1 cellular context compared by ENCODE assay signal in the genomic region with DNA sequence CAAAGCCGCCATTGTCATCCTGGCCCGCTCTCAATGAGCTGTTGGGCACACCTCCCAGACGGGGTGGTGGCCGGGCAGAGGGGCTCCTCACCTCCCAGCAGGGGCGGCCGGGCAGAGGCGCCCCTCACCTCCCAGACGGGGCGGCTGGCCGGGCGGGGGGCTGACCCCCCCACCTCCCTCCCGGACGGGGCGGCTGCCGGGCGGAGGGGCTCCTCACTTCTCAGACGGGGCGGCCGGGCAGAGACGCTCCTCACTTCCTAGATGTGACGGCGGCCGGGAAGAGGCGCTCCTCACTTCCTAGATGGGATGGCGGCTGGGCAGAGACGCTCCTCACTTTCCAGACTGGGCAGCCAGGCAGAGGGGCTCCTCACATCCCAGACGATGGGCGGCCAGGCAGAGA. TPM values are rescaled to one million over a fixed set of nuclear protein-coding genes. Genes with fewer than 3 reads are reported as not detected.
"Had no signal": no experiment of that assay in that cellular context is flagged by ENCODE, and none has a peak within 500 bp of the region (broad histone marks: within the 10 kb centered on the region; RNA-seq: fewer than 3 reads in every experiment).

No MANE protein-coding gene starts in this region.

RNA-seq across cellular contexts. Expression of a gene that starts 29.8 kb away (rescaled TPM):
- total RNA-seq: SK-MEL-5 had no signal
